ENCODE assay signal across 8 cellular contexts in the genomic region with DNA sequence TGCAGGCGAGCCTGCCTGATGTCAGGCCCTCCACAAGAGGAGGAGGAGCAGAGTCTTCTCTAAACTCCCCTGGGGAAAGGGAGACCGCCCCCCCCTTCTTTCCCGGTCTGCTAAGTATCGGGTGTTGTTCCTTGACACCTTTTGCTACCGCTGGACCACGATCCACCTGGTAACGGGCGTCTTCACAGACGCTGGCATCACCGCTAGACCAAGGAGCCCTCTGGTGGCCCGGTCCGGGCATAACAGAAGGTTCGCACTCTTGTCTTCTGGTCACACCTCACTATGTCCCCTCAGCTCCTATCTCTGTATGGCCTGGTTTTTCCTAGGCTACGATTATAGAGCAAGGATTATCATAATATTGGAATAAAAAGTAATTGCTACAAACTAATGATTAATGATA.
DNase-seq lines count a peak whose midpoint lies in the region; ATAC-seq and TF ChIP-seq lines count a peak whose summit lies in the region.
"Not testable (repeated sequence)": the region's sequence is repeated elsewhere in the genome, so short reads cannot be mapped to it uniquely, and the experiment has no call there.

No MANE protein-coding gene starts in this region.

- H3K27me3 ChIP-seq in NT2/D1 (ENCODE audit: insufficient read depth, insufficient read length); adipocyte (replicated peaks; ENCODE audit: control insufficient read depth, insufficient read depth, low read length); mesendoderm (ENCODE audit: insufficient read depth, low read length, poor library complexity); upper lobe of right lung: not testable (repeated sequence)

- H2BK120ac ChIP-seq in mesendoderm (ENCODE audit: low read depth, low read length), result not testable (repeated sequence)

- not testable (repeated sequence) for H3K18ac ChIP-seq in mesendoderm (ENCODE audit: low read length)

- H3K4me1 ChIP-seq in NT2/D1 (ENCODE audit: insufficient read depth, insufficient read length); adipocyte (ENCODE audit: control insufficient read depth, insufficient read depth, low read length); mesendoderm (ENCODE audit: control insufficient read depth, low read depth, low read length); upper lobe of right lung: not testable (repeated sequence)

- DNase-seq in ELR (ENCODE audit: low read depth) (peak; percentile 50), NT2/D1 (ENCODE audit: low read depth, low spot score) (peak; percentile 32), adipocyte (ENCODE audit: low read depth) (peak; percentile 60), fibroblast of the aortic adventitia (ENCODE audit: low read depth) (peak; percentile 52), mesendoderm (peak; percentile 54), upper lobe of right lung (peak; percentile 74)
- peak; percentile 40 to 41 for DNase-seq in activated CD4-positive, alpha-beta T cell treated with anti-CD3 and anti-CD28 coated beads, Interleukin-2, amount 50 U/mL, for 24 hours (ENCODE audit: low read depth in 1 of 2, low spot score in 1 of 2)
- DNase-seq in stimulated activated CD4-positive, alpha-beta T cell treated with anti-CD3 and anti-CD28 coated beads, Interleukin-1b, Interleukin-23, amount 100 ng/mL, for 4 hours (ENCODE audit: low read depth in 2 of 2), result peak; percentile 48 to 49

- H4K8ac ChIP-seq in mesendoderm (ENCODE audit: low read depth, low read length), result not testable (repeated sequence)

- H3K4me2 ChIP-seq in mesendoderm (ENCODE audit: low read length), result not testable (repeated sequence)

- peak; percentile 44 for TF ChIP-seq CTCF in fibroblast of the aortic adventitia (IDR thresholded peaks at IDR 0.05; ENCODE audit: insufficient read depth, low read length)
- peak; percentile 10 for TF ChIP-seq CTCF in upper lobe of right lung (IDR thresholded peaks at IDR 0.05)

- H2AK5ac ChIP-seq in mesendoderm (ENCODE audit: low read length), result not testable (repeated sequence)

- not testable (repeated sequence) for H3K4ac ChIP-seq in mesendoderm (ENCODE audit: low read depth, low read length)

- H3K79me1 ChIP-seq in mesendoderm (ENCODE audit: low read length), result not testable (repeated sequence)

- H2BK15ac ChIP-seq in mesendoderm (replicated peaks; ENCODE audit: low read depth), result not testable (repeated sequence)

- not testable (repeated sequence) for H4K5ac ChIP-seq in mesendoderm (ENCODE audit: low read length)

- not testable (repeated sequence) for H3K36me3 ChIP-seq in NT2/D1 (ENCODE audit: insufficient read depth, insufficient read length, low read length); adipocyte (ENCODE audit: control insufficient read depth, insufficient read depth, low read length, severe bottlenecking); mesendoderm (ENCODE audit: control insufficient read depth, insufficient read depth, low read length); upper lobe of right lung

- intact Hi-C loops in upper lobe of right lung (cut with DNase I), result not testable (repeated sequence)

- H3K4me3 ChIP-seq in NT2/D1 (ENCODE audit: insufficient read length, low read depth); adipocyte (ENCODE audit: low read length); fibroblast of the aortic adventitia (ENCODE audit: low read depth, low read length); mesendoderm (ENCODE audit: low read length); upper lobe of right lung: not testable (repeated sequence)

- ATAC-seq in upper lobe of right lung, result not testable (repeated sequence)

- not testable (repeated sequence) for H3K23ac ChIP-seq in mesendoderm (ENCODE audit: low read length)

- H3K27ac ChIP-seq in mesendoderm (ENCODE audit: low read depth, low read length); upper lobe of right lung: not testable (repeated sequence)

- H3K79me2 ChIP-seq in mesendoderm (ENCODE audit: control insufficient read depth, insufficient read depth, low read length), result not testable (repeated sequence)

- not testable (repeated sequence) for H2BK5ac ChIP-seq in mesendoderm (ENCODE audit: low read length)

- not testable (repeated sequence) for H3K56ac ChIP-seq in mesendoderm (ENCODE audit: low read length)

- H3K9me3 ChIP-seq in NT2/D1 (ENCODE audit: insufficient read depth, low read length); adipocyte (ENCODE audit: control insufficient read depth, low read length); upper lobe of right lung: not testable (repeated sequence)

- not testable (repeated sequence) for H3K9ac ChIP-seq in NT2/D1 (ENCODE audit: insufficient read length, low read depth); adipocyte (ENCODE audit: low read length); mesendoderm (ENCODE audit: low read length)

- WGBS in mesendoderm (ENCODE audit: extremely low coverage, insufficient coverage, low lambda C conversion rate), result no CpG with 5 or more reads among the region's 14 CpGs
